8 cellular contexts compared by ENCODE assay signal in genomic region chr9:37302277-37302676, GRCh38.
DNase-seq lines count a peak whose midpoint lies in the region; ATAC-seq and TF ChIP-seq lines count a peak whose summit lies in the region.

No MANE protein-coding gene starts in this region.

- H3K4me3 ChIP-seq in gastroesophageal sphincter = no peak overlapping the region

- DNase-seq in activated T-cell treated with anti-CD3 and anti-CD28 coated beads, Interleukin-2, amount 50 U/mL, for 4 hours = no peak
- DNase-seq in activated T-cell treated with anti-CD3 and anti-CD28 coated beads for 4 hours (no peak), NCI-H69 (lab: John Stamatoyannopoulos, UW) (peak; percentile 86), myocyte (ENCODE audit: low read depth) (peak; percentile 36), COLO829 (ENCODE audit: low spot score) (no peak), NCI-H526 treated with DMSO at 0.1 percent for 48 hours (lab: John Stamatoyannopoulos, UW) (no peak)

- no peaks in the 10 kb centered on the region for H3K9me3 ChIP-seq in gastroesophageal sphincter

- no peak for TF ChIP-seq CTCF in gastroesophageal sphincter (IDR thresholded peaks at IDR 0.05)

- H3K4me1 ChIP-seq in gastroesophageal sphincter = no peaks in the 10 kb centered on the region

- peak overlapping the region; percentile 45 for H3K4me3 Mint-ChIP-seq in activated T-cell treated with anti-CD3 and anti-CD28 coated beads, Interleukin-2, amount 50 U/mL, for 4 hours

- no peaks in the 10 kb centered on the region for H3K27me3 ChIP-seq in gastroesophageal sphincter

- 48 to 65% methylated on average over 3 of the region's 3 CpGs for WGBS in gastroesophageal sphincter (ENCODE audit: low coverage in 1 of 2), 2 donors

- peak; percentile 94 to 95 for ATAC-seq in activated T-cell treated with anti-CD3 and anti-CD28 coated beads, Interleukin-2, amount 50 U/mL, for 4 hours
- peak; percentile 86 for ATAC-seq in HG02884 (IDR thresholded peaks at IDR 0.05; ENCODE audit: unreplicated experiment)
- ATAC-seq in gastroesophageal sphincter = no peak

- peaks cover 30% of the 10 kb centered on the region for H3K36me3 Mint-ChIP-seq in activated T-cell treated with anti-CD3 and anti-CD28 coated beads, Interleukin-2, amount 50 U/mL, for 4 hours (ENCODE audit: insufficient read depth)

- TF ChIP-seq POLR2A in gastroesophageal sphincter (IDR thresholded peaks at IDR 0.05) = no peak

- H3K9me3 Mint-ChIP-seq in activated T-cell treated with anti-CD3 and anti-CD28 coated beads, Interleukin-2, amount 50 U/mL, for 4 hours = no peaks in the 10 kb centered on the region

- peaks cover 0 to 33% of the 10 kb centered on the region in 2 donors for H3K36me3 ChIP-seq in gastroesophageal sphincter

- H3K27me3 Mint-ChIP-seq in activated T-cell treated with anti-CD3 and anti-CD28 coated beads, Interleukin-2, amount 50 U/mL, for 4 hours (ENCODE audit: low read depth) = no peaks in the 10 kb centered on the region

- no peak overlapping the region for H3K27ac ChIP-seq in gastroesophageal sphincter

- no peak for TF ChIP-seq EP300 in gastroesophageal sphincter (IDR thresholded peaks at IDR 0.05)

- peaks cover 63% of the 10 kb centered on the region for H3K4me1 Mint-ChIP-seq in activated T-cell treated with anti-CD3 and anti-CD28 coated beads, Interleukin-2, amount 50 U/mL, for 4 hours (ENCODE audit: low read depth)

Comparison
In these comparisons a context has a peak if more than half of its experiments do, and no peak if none do; other contexts are left out.
1. DNase-seq: peak in NCI-H69 (single experiment) and myocyte (single experiment); none in activated T-cell treated with anti-CD3 and anti-CD28 coated beads, Interleukin-2, amount 50 U/mL, for 4 hours (single experiment), activated T-cell treated with anti-CD3 and anti-CD28 coated beads for 4 hours (single experiment), COLO829 (single experiment) and NCI-H526 treated with DMSO at 0.1 percent for 48 hours (single experiment).